ENCODE assay signal across 22 cellular contexts in genomic region chr2:27621524-27621923, GRCh38. TPM values are rescaled to one million over a fixed set of nuclear protein-coding genes. Genes with fewer than 3 reads are reported as not detected.
A peak's percentile ranks its signal among the peaks of the same experiment; 100 is the strongest.
DNase-seq lines count a peak whose midpoint lies in the region; ATAC-seq and TF ChIP-seq lines count a peak whose summit lies in the region.
"Had no signal": no experiment of that assay in that cellular context is flagged by ENCODE, and none has a peak within 500 bp of the region (broad histone marks: within the 10 kb centered on the region; RNA-seq: fewer than 3 reads in every experiment).

No MANE protein-coding gene starts in this region.

- H3K4me1 Mint-ChIP-seq in HFFc6 (ENCODE audit: low read depth) (peaks cover 40% of the 10 kb centered on the region), natural killer cell (no peaks in the 10 kb centered on the region)
- no peaks in the 10 kb centered on the region for H3K4me1 Mint-ChIP-seq in activated naive CD4-positive, alpha-beta T cell treated with anti-CD3 and anti-CD28 coated beads for 36 hours (ENCODE audit: low read depth)
- H3K4me1 Mint-ChIP-seq: nephron had no signal

- H3K36me3 Mint-ChIP-seq in HFFc6 (ENCODE audit: low read depth) (peaks cover 62% of the 10 kb centered on the region), natural killer cell (peaks cover 42% of the 10 kb centered on the region)
- peaks cover 30% of the 10 kb centered on the region for H3K36me3 Mint-ChIP-seq in activated naive CD4-positive, alpha-beta T cell treated with anti-CD3 and anti-CD28 coated beads for 36 hours (ENCODE audit: low read depth)

- ATAC-seq in GM18861 (IDR thresholded peaks at IDR 0.05; ENCODE audit: unreplicated experiment) (no peak), natural killer cell (no peak)
- ATAC-seq: effector memory CD8-positive, alpha-beta T cell had no signal

- no peak overlapping the region for H3K27ac Mint-ChIP-seq in HFFc6
- no peak overlapping the region for H3K27ac Mint-ChIP-seq in activated naive CD4-positive, alpha-beta T cell treated with anti-CD3 and anti-CD28 coated beads for 36 hours
- H3K27ac Mint-ChIP-seq in natural killer cell = no peak overlapping the region
- H3K27ac Mint-ChIP-seq: CD4-positive, alpha-beta T cell; effector memory CD8-positive, alpha-beta T cell; nephron; progenitor cell of endocrine pancreas had no signal

- CTCF ChIA-PET in activated naive CD4-positive, alpha-beta T cell treated with anti-CD3 and anti-CD28 coated beads for 36 hours (lab: Charles Lee) = interaction anchor here (1.1 kb wide), 2 partner anchors 17 to 22 kb away, joined by 3 read pairs; no protein-coding TSS in a partner anchor

- H3K9me3 Mint-ChIP-seq in HFFc6 = no peaks in the 10 kb centered on the region
- H3K9me3 Mint-ChIP-seq in activated naive CD4-positive, alpha-beta T cell treated with anti-CD3 and anti-CD28 coated beads for 36 hours = no peaks in the 10 kb centered on the region
- H3K9me3 Mint-ChIP-seq in natural killer cell = no peaks in the 10 kb centered on the region
- H3K9me3 Mint-ChIP-seq: CD4-positive, alpha-beta T cell; effector memory CD8-positive, alpha-beta T cell; nephron had no signal

- in situ Hi-C loops in astrocyte of the spinal cord (cut with HindIII; ENCODE audit: low sequenced_read_pairs) = no loop called here

- DNase-seq in BE2C = no peak
- DNase-seq in HFFc6 = no peak
- no peak for DNase-seq in astrocyte of the spinal cord (ENCODE audit: low read depth, low spot score)
- peak; percentile 17 for DNase-seq in iPS-NIHi11 (ENCODE audit: low spot score)
- no peak for DNase-seq in activated naive CD4-positive, alpha-beta T cell treated with anti-CD3 and anti-CD28 coated beads for 36 hours
- no peak for DNase-seq in natural killer cell
- no peak for DNase-seq in HCEC 1CT
- DNase-seq: activated CD4-positive, alpha-beta T cell treated with anti-CD3 and anti-CD28 coated beads, Interleukin-2, amount 50 U/mL, for 4 hours; activated CD8-positive, alpha-beta memory T cell treated with anti-CD3 and anti-CD28 coated beads, Interleukin-2, amount 50 U/mL, for 48 hours; activated effector memory CD4-positive, alpha-beta T cell treated with anti-CD3 and anti-CD28 coated beads, Interleukin-2, amount 50 U/mL, for 16 hours; amygdala; CD4-positive, alpha-beta T cell; cerebellar nuclear complex; effector memory CD8-positive, alpha-beta T cell; NCI-H1417; NCI-H2107; NCI-H510A treated with DMSO at 0.1 percent for 48 hours; T-helper 1 cell; testis had no signal

- intact Hi-C loops in activated naive CD4-positive, alpha-beta T cell treated with anti-CD3 and anti-CD28 coated beads for 36 hours (cut with micrococcal nuclease) = no loop called here
- intact Hi-C loops in natural killer cell (cut with micrococcal nuclease) = no loop called here

- H3K9me3 ChIP-seq in BE2C = no peaks in the 10 kb centered on the region
- H3K9me3 ChIP-seq: testis had no signal

- TF ChIP-seq CTCF in BE2C (IDR thresholded peaks at IDR 0.05; ENCODE audit: low read depth, low read length) (0 out of 2 replicates have a peak, but pooled peaks have one; percentile 9), HFFc6 (IDR thresholded peaks at IDR 0.05) (peak; percentile 27; the same call in 1 of the 2 replicates), astrocyte of the spinal cord (IDR thresholded peaks at IDR 0.05; ENCODE audit: low read depth, low read length) (peak; percentile 17), natural killer cell (IDR thresholded peaks at IDR 0.05) (no peak)

- H3K4me3 Mint-ChIP-seq in HFFc6 = no peak overlapping the region
- H3K4me3 Mint-ChIP-seq in activated naive CD4-positive, alpha-beta T cell treated with anti-CD3 and anti-CD28 coated beads for 36 hours = no peak overlapping the region
- H3K4me3 Mint-ChIP-seq in natural killer cell = no peak overlapping the region
- H3K4me3 Mint-ChIP-seq: CD4-positive, alpha-beta T cell; effector memory CD8-positive, alpha-beta T cell; nephron had no signal

- no peaks in the 10 kb centered on the region for H3K4me1 ChIP-seq in BE2C
- H3K4me1 ChIP-seq: testis had no signal

- H3K27me3 Mint-ChIP-seq in HFFc6 (ENCODE audit: insufficient read depth) = no peaks in the 10 kb centered on the region
- no peaks in the 10 kb centered on the region for H3K27me3 Mint-ChIP-seq in activated naive CD4-positive, alpha-beta T cell treated with anti-CD3 and anti-CD28 coated beads for 36 hours (ENCODE audit: low read depth)
- no peaks in the 10 kb centered on the region for H3K27me3 Mint-ChIP-seq in natural killer cell (ENCODE audit: low read depth in 2 of 2)
- H3K27me3 Mint-ChIP-seq: CD4-positive, alpha-beta T cell; effector memory CD8-positive, alpha-beta T cell; progenitor cell of endocrine pancreas had no signal

- H3K4me3 ChIP-seq in BE2C (ENCODE audit: low read depth, low read length) = no peak overlapping the region
- no peak overlapping the region for H3K4me3 ChIP-seq in astrocyte of the spinal cord (ENCODE audit: low read depth, low read length)
- H3K4me3 ChIP-seq: testis had no signal

- H3K27me3 ChIP-seq in BE2C = no peaks in the 10 kb centered on the region
- H3K27me3 ChIP-seq: testis had no signal

- peaks cover 44% of the 10 kb centered on the region for H3K36me3 ChIP-seq in BE2C

RNA-seq across cellular contexts. Expression of gene CCDC121, which starts 7.3 kb away (rescaled TPM):
- polyA plus RNA-seq in BE2C (2012; ENCODE audit: insufficient read depth, insufficient read length, low read depth) = 4.1 TPM
- total RNA-seq in HFFc6 (2021; fragmentation: NEBNext Ultra II Directional; extraction: Animal tissue kit (Norgen Biotek cat#: 25700)) = 1 to 10 TPM in 2 of 6 experiments, under 1 TPM in 4; 0.52 to 1.2 (median 0.97) TPM
- total RNA-seq in activated naive CD4-positive, alpha-beta T cell treated with anti-CD3 and anti-CD28 coated beads for 36 hours = under 1 TPM; 0.17 to 0.30 TPM
- under 1 TPM; 0.25 to 0.58 (median 0.42) TPM for total RNA-seq in natural killer cell

RNA-seq across cellular contexts. Expression of gene GPN1, which starts 7.3 kb away (rescaled TPM):
- polyA plus RNA-seq in BE2C (2012; ENCODE audit: insufficient read depth, insufficient read length, low read depth) = 35.7 TPM
- 10 to 100 TPM; 33.2 to 44.2 (median 39.8) TPM for total RNA-seq in HFFc6 (2021; fragmentation: NEBNext Ultra II Directional; extraction: Animal tissue kit (Norgen Biotek cat#: 25700))
- 10 to 100 TPM; 44.9 to 45.1 TPM for total RNA-seq in activated naive CD4-positive, alpha-beta T cell treated with anti-CD3 and anti-CD28 coated beads for 36 hours
- total RNA-seq in natural killer cell = 10 to 100 TPM; 31.5 to 36.1 (median 34.9) TPM

RNA-seq across cellular contexts. Expression of gene ZNF512, which starts 38.7 kb away (rescaled TPM):
- 36.8 TPM for polyA plus RNA-seq in BE2C (2012; ENCODE audit: insufficient read depth, insufficient read length, low read depth)
- 10 to 100 TPM; 20.1 to 28.3 (median 26.7) TPM for total RNA-seq in HFFc6 (2021; fragmentation: NEBNext Ultra II Directional; extraction: Animal tissue kit (Norgen Biotek cat#: 25700))
- total RNA-seq in activated naive CD4-positive, alpha-beta T cell treated with anti-CD3 and anti-CD28 coated beads for 36 hours = 10 to 100 TPM; 34.7 to 35.8 TPM
- total RNA-seq in natural killer cell = 10 to 100 TPM; 26.5 to 40.9 (median 30.6) TPM

RNA-seq across cellular contexts. Expression of gene SUPT7L, which starts 41.9 kb away (rescaled TPM):
- polyA plus RNA-seq in BE2C (2012; ENCODE audit: insufficient read depth, insufficient read length, low read depth) = 49.4 TPM
- 10 to 100 TPM; 22.7 to 26.4 (median 24.2) TPM for total RNA-seq in HFFc6 (2021; fragmentation: NEBNext Ultra II Directional; extraction: Animal tissue kit (Norgen Biotek cat#: 25700))
- 10 to 100 TPM; 27.8 to 29.7 TPM for total RNA-seq in activated naive CD4-positive, alpha-beta T cell treated with anti-CD3 and anti-CD28 coated beads for 36 hours
- total RNA-seq in natural killer cell = 10 to 100 TPM; 52.2 to 53.7 (median 52.8) TPM

RNA-seq across cellular contexts. Expression of gene SLC4A1AP, which starts 42.2 kb away (rescaled TPM):
- polyA plus RNA-seq in BE2C (2012; ENCODE audit: insufficient read depth, insufficient read length, low read depth) = 29.2 TPM
- total RNA-seq in HFFc6 (2021; fragmentation: NEBNext Ultra II Directional; extraction: Animal tissue kit (Norgen Biotek cat#: 25700)) = 10 to 100 TPM; 23.0 to 27.1 (median 24.5) TPM
- 10 to 100 TPM; 21.2 to 22.2 TPM for total RNA-seq in activated naive CD4-positive, alpha-beta T cell treated with anti-CD3 and anti-CD28 coated beads for 36 hours
- total RNA-seq in natural killer cell = 10 to 100 TPM; 22.0 to 26.0 (median 24.8) TPM
